22 cellular contexts compared by ENCODE assay signal in the genomic region with DNA sequence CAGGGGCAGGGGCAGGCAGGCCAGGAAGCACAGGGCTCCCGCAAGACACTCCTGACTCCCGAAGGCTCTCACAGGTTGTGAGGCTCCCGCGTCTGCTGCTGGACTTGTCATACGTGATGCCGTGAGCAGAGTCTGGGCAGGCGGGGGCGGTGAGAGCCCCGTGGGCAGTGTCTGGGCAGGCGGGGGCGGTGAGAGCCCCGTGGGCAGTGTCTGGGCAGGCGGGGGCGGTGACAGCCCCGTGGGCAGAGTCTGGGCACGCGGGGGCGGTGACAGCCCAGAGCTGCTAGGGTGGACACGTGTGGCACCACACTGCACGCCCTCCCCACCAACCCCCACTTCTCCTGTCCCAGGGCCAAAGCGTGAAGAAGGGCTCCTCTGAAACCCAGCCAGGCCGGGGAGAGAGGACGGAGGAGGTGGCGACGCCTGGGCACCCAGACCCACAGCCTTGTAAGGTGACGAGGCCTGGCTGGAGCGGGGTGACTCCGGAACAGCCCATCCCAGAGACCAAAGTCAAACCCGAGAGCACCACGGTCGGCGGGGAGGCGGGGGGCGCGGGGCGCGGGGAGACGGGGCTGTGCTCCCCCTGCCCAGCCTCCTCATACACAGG. TPM values are rescaled to one million over a fixed set of nuclear protein-coding genes. Genes with fewer than 3 reads are reported as not detected.
DNase-seq lines count a peak whose midpoint lies in the region; ATAC-seq, FAIRE-seq and TF ChIP-seq lines count a peak whose summit lies in the region.
"Had no signal": no experiment of that assay in that cellular context is flagged by ENCODE, and none has a peak within 500 bp of the region (broad histone marks: within the 10 kb centered on the region; RNA-seq: fewer than 3 reads in every experiment).

No MANE protein-coding gene starts in this region.

- no peak overlapping the region for H3K27ac Mint-ChIP-seq in progenitor cell of endocrine pancreas

- peaks cover 7% of the 10 kb centered on the region for H3K36me3 Mint-ChIP-seq in progenitor cell of endocrine pancreas (ENCODE audit: insufficient read depth)

- H3K4me3 ChIP-seq in HCT116 (replicated peaks in 1 of 2; ENCODE audit: low read depth in 1 of 2, low read length in 2 of 2) (no peak overlapping the region), right cardiac atrium (ENCODE audit: low read length) (no peak overlapping the region), skeletal muscle tissue (ENCODE audit: low read length in 3 of 3) (no peak overlapping the region)
- H3K4me3 ChIP-seq: body of pancreas, stomach had no signal

- no peaks in the 10 kb centered on the region for H3K79me2 ChIP-seq in HCT116 (ENCODE audit: insufficient read depth, low read length)

- DNase-seq in HCT116 (ENCODE audit: low read depth, low spot score): no peak
- DNase-seq in RWPE1 (ENCODE audit: low spot score): no peak
- peak; percentile 53 to 86 (median 75) for DNase-seq in right cardiac atrium
- DNase-seq in progenitor cell of endocrine pancreas (ENCODE audit: low spot score, unreplicated experiment): no peak
- no peak for DNase-seq in urothelium cell line (ENCODE audit: low spot score)
- DNase-seq: activated CD4-positive, CD25-positive, alpha-beta regulatory T cell treated with anti-CD3 and anti-CD28 coated beads, Interleukin-2, amount 50 U/mL, for 72 hours; activated gamma-delta T cell treated with Interleukin-2 at 50 U/mL for 16 hours; body of pancreas; Caco-2; DMS79 treated with DMSO at 0.1 percent for 48 hours; GF-D8; glutamatergic neuron; NCI-H1417; NCI-H2029 treated with DMSO at 0.1 percent for 48 hours; NCI-H748 treated with DMSO at 0.1 percent for 48 hours; SK-N-SH; T-helper 2 cell had no signal

- POLR2A ChIA-PET in HCT116 (lab: Charles Lee) (no interaction called here), RWPE1 (lab: Yijun Ruan, JAX; ENCODE audit: low non-redundant PET) (no interaction called here)

- no peaks in the 10 kb centered on the region for H3K27me3 Mint-ChIP-seq in progenitor cell of endocrine pancreas

- H3K4me2 ChIP-seq in HCT116 (ENCODE audit: low read length): peak overlapping the region; percentile 57

- no peaks in the 10 kb centered on the region for H3K9me3 Mint-ChIP-seq in progenitor cell of endocrine pancreas (ENCODE audit: low read depth)

- H3K9me3 ChIP-seq in HCT116 (ENCODE audit: control insufficient read depth in 1 of 2, insufficient read depth in 1 of 2, low read depth in 1 of 2, low read length in 2 of 2) (no peaks in the 10 kb centered on the region), right cardiac atrium (ENCODE audit: control insufficient read depth, low read length) (no peaks in the 10 kb centered on the region), skeletal muscle tissue (ENCODE audit: control insufficient read depth in 3 of 3, low read length in 3 of 3) (no peaks in the 10 kb centered on the region)
- H3K9me3 ChIP-seq: body of pancreas, Caco-2, SK-N-SH, stomach had no signal

- H3K27me3 ChIP-seq in HCT116 (ENCODE audit: insufficient read depth, low read length): no peaks in the 10 kb centered on the region
- no peaks in the 10 kb centered on the region for H3K27me3 ChIP-seq in right cardiac atrium (ENCODE audit: control insufficient read depth, insufficient read depth)
- no peaks in the 10 kb centered on the region for H3K27me3 ChIP-seq in skeletal muscle tissue (ENCODE audit: control insufficient read depth in 3 of 3, insufficient read depth in 3 of 3, low read length in 3 of 3)
- H3K27me3 ChIP-seq: body of pancreas, stomach had no signal

- no peak for TF ChIP-seq RAD21 in HCT116 (IDR thresholded peaks at IDR 0.05; ENCODE audit: low read depth)

- TF ChIP-seq CTCF in HCT116 (IDR thresholded peaks at IDR 0.05 in 2 of 3, conservative IDR thresholded peaks at IDR 0.05 in 1 of 3; ENCODE audit: borderline replicate concordance in 1 of 3, insufficient read depth in 1 of 3, low read depth in 2 of 3, low read length in 2 of 3) (no peak), RWPE1 (conservative IDR thresholded peaks at IDR 0.05; ENCODE audit: low read depth) (no peak), progenitor cell of endocrine pancreas (IDR thresholded peaks at IDR 0.05; ENCODE audit: unreplicated experiment) (no peak)

- H3K4me1 ChIP-seq in HCT116 (ENCODE audit: control insufficient read depth in 1 of 2, insufficient read depth in 2 of 2, low read length in 2 of 2) (peaks cover 24 to 64% of the 10 kb centered on the region in 2 experiments), right cardiac atrium (ENCODE audit: control insufficient read depth, insufficient read depth, low read length) (no peaks in the 10 kb centered on the region), skeletal muscle tissue (ENCODE audit: control insufficient read depth in 3 of 3, insufficient read depth in 3 of 3, low read length in 3 of 3) (peaks cover 18 to 45% (median 26%) of the 10 kb centered on the region in 3 donors)
- H3K4me1 ChIP-seq: body of pancreas, Caco-2 had no signal

- intact Hi-C loops in HCT116 (cut with micrococcal nuclease) (no loop called here), right cardiac atrium (cut with DNase I) (no loop called here)

- BruUV-seq in HCT116 (replicated peaks; lab: Mats Ljungman, UMichigan): no TSS peak

- no peak overlapping the region for H3K4me3 Mint-ChIP-seq in progenitor cell of endocrine pancreas (ENCODE audit: low read depth)

- H3K9me2 ChIP-seq in HCT116 (ENCODE audit: insufficient read depth): no peaks in the 10 kb centered on the region
- H3K9me2 ChIP-seq: SK-N-SH had no signal

- TF ChIP-seq POLR2A in HCT116 (IDR thresholded peaks at IDR 0.05; ENCODE audit: borderline replicate concordance, extremely low read depth, insufficient read depth, insufficient read length): no peak

- RAD21 ChIA-PET in HCT116 (lab: Charles Lee; ENCODE audit: low non-redundant PET in 1 of 2, low total read pairs in 2 of 2, uncharacterized antibody in 2 of 2, unreplicated experiment in 2 of 2): no interaction called here

- 76% methylated on average over 38 of the region's 38 CpGs for WGBS in right cardiac atrium

- FAIRE-seq in urothelium cell line (lab: Jason Lieb, UNC): no peak
- FAIRE-seq: GM19239 had no signal

- no peak overlapping the region for H2AFZ ChIP-seq in HCT116 (ENCODE audit: low read depth, low read length, poor library complexity, severe bottlenecking)

- no peak for ATAC-seq in HCT116
- ATAC-seq in right cardiac atrium: peak; percentile 75 to 77
- ATAC-seq in HG02623 (IDR thresholded peaks at IDR 0.05; ENCODE audit: unreplicated experiment): no peak
- no peak for ATAC-seq in GM21786 (IDR thresholded peaks at IDR 0.05; ENCODE audit: unreplicated experiment)
- ATAC-seq: body of pancreas had no signal

- no peaks in the 10 kb centered on the region for H4K20me1 ChIP-seq in HCT116 (ENCODE audit: insufficient read depth)

- no peaks in the 10 kb centered on the region for H3K4me1 Mint-ChIP-seq in progenitor cell of endocrine pancreas (ENCODE audit: low read depth)

- H3K36me3 ChIP-seq in HCT116 (ENCODE audit: control insufficient read depth in 1 of 2, insufficient read depth in 2 of 2, low read length in 2 of 2) (peaks cover 0 to 4% of the 10 kb centered on the region in 2 experiments; a peak in 1 of 4 replicates), skeletal muscle tissue (ENCODE audit: control insufficient read depth in 3 of 3, insufficient read depth in 3 of 3, low read length in 3 of 3) (peaks cover 29 to 47% (median 41%) of the 10 kb centered on the region in 3 donors)

- H3K27ac ChIP-seq in HCT116 (ENCODE audit: low read depth, low read length) (no peak overlapping the region), RWPE1 (peak overlapping the region; percentile 52), right cardiac atrium (ENCODE audit: low read length) (no peak overlapping the region), skeletal muscle tissue (ENCODE audit: low read depth, low read length) (peak overlapping the region; percentile 54)
- H3K27ac ChIP-seq: body of pancreas had no signal

- H3K9ac ChIP-seq in HCT116 (ENCODE audit: low read length): 0 out of 2 replicates have a peak overlapping the region, but pooled peaks have one; percentile 6
- no peak overlapping the region for H3K9ac ChIP-seq in skeletal muscle tissue (ENCODE audit: low read depth in 1 of 3, low read length in 3 of 3)
- H3K9ac ChIP-seq: SK-N-SH had no signal

- CTCF ChIA-PET in HCT116 (lab: Charles Lee) (no interaction called here), RWPE1 (lab: Yijun Ruan, JAX) (interaction anchor here (3.2 kb wide), 1 partner anchor 21 kb away, joined by 22 read pairs; no protein-coding TSS in a partner anchor)

TF ChIP-seq in HCT116, 20 proteins besides CTCF, POLR2A, EP300 and RAD21 (continues in another document):
- TF ChIP-seq CBX3 (IDR thresholded peaks at IDR 0.05; ENCODE audit: low read depth) (no peak), TCF7L2 (IDR thresholded peaks at IDR 0.05; ENCODE audit: borderline replicate concordance, extremely low read depth, insufficient read depth, insufficient read length) (no peak)
- TF ChIP-seq, protein P1, sequence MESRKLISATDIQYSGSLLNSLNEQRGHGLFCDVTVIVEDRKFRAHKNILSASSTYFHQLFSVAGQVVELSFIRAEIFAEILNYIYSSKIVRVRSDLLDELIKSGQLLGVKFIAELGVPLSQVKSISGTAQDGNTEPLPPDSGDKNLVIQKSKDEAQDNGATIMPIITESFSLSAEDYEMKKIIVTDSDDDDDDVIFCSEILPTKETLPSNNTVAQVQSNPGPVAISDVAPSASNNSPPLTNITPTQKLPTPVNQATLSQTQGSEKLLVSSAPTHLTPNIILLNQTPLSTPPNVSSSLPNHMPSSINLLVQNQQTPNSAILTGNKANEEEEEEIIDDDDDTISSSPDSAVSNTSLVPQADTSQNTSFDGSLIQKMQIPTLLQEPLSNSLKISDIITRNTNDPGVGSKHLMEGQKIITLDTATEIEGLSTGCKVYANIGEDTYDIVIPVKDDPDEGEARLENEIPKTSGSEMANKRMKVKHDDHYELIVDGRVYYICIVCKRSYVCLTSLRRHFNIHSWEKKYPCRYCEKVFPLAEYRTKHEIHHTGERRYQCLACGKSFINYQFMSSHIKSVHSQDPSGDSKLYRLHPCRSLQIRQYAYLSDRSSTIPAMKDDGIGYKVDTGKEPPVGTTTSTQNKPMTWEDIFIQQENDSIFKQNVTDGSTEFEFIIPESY (IDR thresholded peaks at IDR 0.05; ENCODE audit: extremely low read depth, insufficient replicate concordance, low read length): no peak

RNA-seq across cellular contexts. Expression of a gene that starts 35.0 kb away (rescaled TPM):
- 55.1 TPM for total RNA-seq in HCT116 (2021; ENCODE audit: unreplicated experiment)
- polyA plus RNA-seq in HCT116 (2012): 34.0 and 40.3 TPM in 2 replicates
- total RNA-seq in right cardiac atrium: 100 to 1,000 TPM in 1 of 4 donors, 10 to 100 TPM in 3; 74.7 to 162 (median 84.2) TPM
- polyA plus RNA-seq in right cardiac atrium: 40.1 TPM
- 9.9 TPM for total RNA-seq in skeletal muscle tissue
- 57.3 and 73.6 TPM in 2 replicates for total RNA-seq in progenitor cell of endocrine pancreas

Comparison
In these comparisons a context has a peak if more than half of its experiments do, and no peak if none do; other contexts are left out.
1. ATAC-seq: peak in right cardiac atrium (2 of 2); none in HCT116 (single experiment), HG02623 (single experiment) and GM21786 (single experiment).
2. DNase-seq: peak in right cardiac atrium (3 of 3); none in HCT116 (single experiment), RWPE1 (single experiment), progenitor cell of endocrine pancreas (single experiment) and urothelium cell line (single experiment).
3. H3K27ac ChIP-seq: peak in RWPE1 (single experiment) and skeletal muscle tissue (single experiment); none in HCT116 (single experiment) and right cardiac atrium (single experiment).